13 cellular contexts compared by ENCODE assay signal in genomic region chr4:170391066-170391754, GRCh38.
DNase-seq lines count a peak whose midpoint lies in the region; ATAC-seq, FAIRE-seq and TF ChIP-seq lines count a peak whose summit lies in the region.
"Had no signal": no experiment of that assay in that cellular context is flagged by ENCODE, and none has a peak within 500 bp of the region (broad histone marks: within the 10 kb centered on the region; RNA-seq: fewer than 3 reads in every experiment).

No MANE protein-coding gene starts in this region.

- no peak overlapping the region for H3K27ac ChIP-seq in GM12878 (ENCODE audit: control insufficient read depth, insufficient read depth)
- H3K27ac ChIP-seq in osteoblast (ENCODE audit: low read depth, low read length) = peak overlapping the region; percentile 56
- H3K27ac ChIP-seq: uterus had no signal

- CTCF ChIA-PET in GM12878 (lab: Yijun Ruan, JAX) = interaction anchor here (1.5 kb wide), 1 partner anchor 16 kb away, joined by 3 read pairs; no protein-coding TSS in a partner anchor

- ATAC-seq in GM18868 (IDR thresholded peaks at IDR 0.05; ENCODE audit: unreplicated experiment) (peak; percentile 86), GM12878 (peak; percentile 76), omental fat pad (ENCODE audit: low FRiP score) (no peak), sciatic nerve (no peak), GM18502 (IDR thresholded peaks at IDR 0.05; ENCODE audit: poor library complexity, unreplicated experiment) (no peak), GM21526 (IDR thresholded peaks at IDR 0.05; ENCODE audit: low FRiP score, unreplicated experiment) (no peak)
- ATAC-seq: activated CD8-positive, alpha-beta T cell treated with anti-CD3 and anti-CD28 coated beads for 36 hours; left lobe of liver had no signal

- H2AFZ ChIP-seq in GM12878 (ENCODE audit: control insufficient read depth, low read depth, low read length) (no peak overlapping the region), osteoblast (ENCODE audit: low read length) (no peak overlapping the region)

- H3K9me3 ChIP-seq in GM12878 (replicated peaks; ENCODE audit: control insufficient read depth, insufficient read depth, low read length) (no peaks in the 10 kb centered on the region), osteoblast (ENCODE audit: low read depth, low read length) (peaks cover 2% of the 10 kb centered on the region)
- H3K9me3 ChIP-seq: uterus had no signal

- FAIRE-seq in GM12878 (lab: Jason Lieb, UNC) = no peak
- FAIRE-seq: GM19239 had no signal

- H3K79me2 ChIP-seq in GM12878 (ENCODE audit: control insufficient read depth, insufficient read depth, low read length) = no peaks in the 10 kb centered on the region
- H3K79me2 ChIP-seq in osteoblast (ENCODE audit: insufficient read depth, low read length) = no peaks in the 10 kb centered on the region

- H3K4me2 ChIP-seq in GM12878 (ENCODE audit: control insufficient read depth, insufficient read depth) = no peak overlapping the region
- no peak overlapping the region for H3K4me2 ChIP-seq in osteoblast (ENCODE audit: insufficient read depth, low read length)

- H3K27me3 ChIP-seq in GM12878 (replicated peaks in 1 of 2; ENCODE audit: control insufficient read depth in 2 of 2, insufficient read depth in 2 of 2, low read length in 1 of 2) (no peaks in the 10 kb centered on the region), osteoblast (ENCODE audit: insufficient read depth, low read length) (no peaks in the 10 kb centered on the region)
- H3K27me3 ChIP-seq: uterus had no signal

- no peak overlapping the region for H3K9ac ChIP-seq in GM12878 (ENCODE audit: control insufficient read depth, insufficient read depth, low read length)

- TF ChIP-seq POLR2A in GM12878 (IDR thresholded peaks at IDR 0.05; ENCODE audit: low read depth, low read length) = no peak

- intact Hi-C loops in GM12878 (cut with micrococcal nuclease; ENCODE audit: unreplicated experiment) = loop anchor here (10.0 kb wide), 1 partner anchor 464 kb away; no protein-coding TSS in a partner anchor
- intact Hi-C loops in sciatic nerve (cut with DNase I) = no loop called here

- RAD21 ChIA-PET in GM12878 (lab: Charles Lee; ENCODE audit: unreplicated experiment) = no interaction called here

- no TSS peak for BruUV-seq in GM12878 (replicated peaks; lab: Mats Ljungman, UMichigan)

- POLR2A ChIA-PET in GM12878 (lab: Charles Lee) = no interaction called here

- SMC1A ChIA-PET in GM12878 (lab: Charles Lee; ENCODE audit: uncharacterized antibody, unreplicated experiment) = interaction anchor here (0.6 to 1.0 kb wide), 2 partner anchors 19 to 111 kb away, joined by 3 read pairs; no protein-coding TSS in a partner anchor

- TF ChIP-seq EP300 in GM12878 (IDR thresholded peaks at IDR 0.05; ENCODE audit: borderline replicate concordance in 1 of 2, control insufficient read depth in 1 of 2, low read depth in 2 of 2, low read length in 2 of 2) = no peak

- no peak for TF ChIP-seq CTCF in GM12878 (IDR thresholded peaks at IDR 0.05 in 2 of 3, conservative IDR thresholded peaks at IDR 0.05 in 1 of 3; ENCODE audit: control insufficient read depth in 2 of 3, extremely low read depth in 1 of 3, insufficient read depth in 1 of 3, low read depth in 3 of 3, low read length in 3 of 3)
- no peak for TF ChIP-seq CTCF in osteoblast (IDR thresholded peaks at IDR 0.05; ENCODE audit: extremely low read depth, low read depth, low read length)
- no peak for TF ChIP-seq CTCF in omental fat pad (IDR thresholded peaks at IDR 0.05)

- H3K4me3 ChIP-seq in GM12878 (no peak overlapping the region), osteoblast (ENCODE audit: insufficient read depth, low read length) (no peak overlapping the region)
- H3K4me3 ChIP-seq: uterus had no signal

- H3K36me3 ChIP-seq in GM12878 (ENCODE audit: control insufficient read depth in 2 of 2, insufficient read depth in 2 of 2, low read length in 1 of 2) = no peaks in the 10 kb centered on the region
- no peaks in the 10 kb centered on the region for H3K36me3 ChIP-seq in osteoblast (ENCODE audit: insufficient read depth, low read length)
- H3K36me3 ChIP-seq: uterus had no signal

- DNase-seq in Kasumi-1 (lab: John Stamatoyannopoulos, UW) = peak; percentile 63 to 64
- no peak for DNase-seq in GM12878 (ENCODE audit: low read depth, low spot score)
- peak; percentile 49 for DNase-seq in osteoblast (ENCODE audit: insufficient read length, low spot score, missing footprints)
- DNase-seq in omental fat pad (ENCODE audit: low spot score) = no peak
- no peak for DNase-seq in sciatic nerve (ENCODE audit: low spot score)
- DNase-seq: activated CD8-positive, alpha-beta T cell treated with anti-CD3 and anti-CD28 coated beads for 36 hours; DND-41; uterus had no signal

- H3K4me1 ChIP-seq in GM12878 (ENCODE audit: control insufficient read depth, insufficient read depth, low read length) (no peaks in the 10 kb centered on the region), osteoblast (ENCODE audit: insufficient read depth, low read length) (no peaks in the 10 kb centered on the region)
- H3K4me1 ChIP-seq: uterus had no signal

- in situ Hi-C loops in GM12878 (cut with MboI) = no loop called here

- 0% methylated on average over 4 of the region's 4 CpGs for WGBS in GM12878 (ENCODE audit: insufficient coverage, insufficient replicate concordance, low lambda C conversion rate, missing lambda C conversion rate)

- H4K20me1 ChIP-seq in GM12878 (ENCODE audit: control insufficient read depth, insufficient read depth) (no peaks in the 10 kb centered on the region), osteoblast (ENCODE audit: insufficient read depth, low read length) (no peaks in the 10 kb centered on the region)

- no peak for TF ChIP-seq RAD21 in GM12878 (IDR thresholded peaks at IDR 0.05; ENCODE audit: insufficient read depth, low read depth, low read length)

TF ChIP-seq in GM12878, 131 proteins besides CTCF, POLR2A, EP300 and RAD21:
- TF ChIP-seq WRNIP1 (IDR thresholded peaks at IDR 0.05; ENCODE audit: borderline replicate concordance, low read depth, low read length) = no peak
- TF ChIP-seq CBX5 (IDR thresholded peaks at IDR 0.05; ENCODE audit: low read depth) = no peak
- 0 out of 2 replicates have a peak, but pooled peaks have one; percentile 10 for TF ChIP-seq RUNX3 (IDR thresholded peaks at IDR 0.05; ENCODE audit: low read length)
- TF ChIP-seq, protein P1, sequence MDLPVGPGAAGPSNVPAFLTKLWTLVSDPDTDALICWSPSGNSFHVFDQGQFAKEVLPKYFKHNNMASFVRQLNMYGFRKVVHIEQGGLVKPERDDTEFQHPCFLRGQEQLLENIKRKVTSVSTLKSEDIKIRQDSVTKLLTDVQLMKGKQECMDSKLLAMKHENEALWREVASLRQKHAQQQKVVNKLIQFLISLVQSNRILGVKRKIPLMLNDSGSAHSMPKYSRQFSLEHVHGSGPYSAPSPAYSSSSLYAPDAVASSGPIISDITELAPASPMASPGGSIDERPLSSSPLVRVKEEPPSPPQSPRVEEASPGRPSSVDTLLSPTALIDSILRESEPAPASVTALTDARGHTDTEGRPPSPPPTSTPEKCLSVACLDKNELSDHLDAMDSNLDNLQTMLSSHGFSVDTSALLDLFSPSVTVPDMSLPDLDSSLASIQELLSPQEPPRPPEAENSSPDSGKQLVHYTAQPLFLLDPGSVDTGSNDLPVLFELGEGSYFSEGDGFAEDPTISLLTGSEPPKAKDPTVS (IDR thresholded peaks at IDR 0.05; ENCODE audit: low read depth, low read length) = no peak

Comparison
In these comparisons a context has a peak if more than half of its experiments do, and no peak if none do; other contexts are left out.
1. ATAC-seq: peak in GM18868 (single experiment) and GM12878 (single experiment); none in omental fat pad (single experiment), sciatic nerve (single experiment), GM18502 (single experiment) and GM21526 (single experiment).
2. DNase-seq: peak in Kasumi-1 (2 of 2) and osteoblast (single experiment); none in GM12878 (single experiment), omental fat pad (single experiment) and sciatic nerve (single experiment).